ENCODE assay signal across 1 cellular context in the genomic region with DNA sequence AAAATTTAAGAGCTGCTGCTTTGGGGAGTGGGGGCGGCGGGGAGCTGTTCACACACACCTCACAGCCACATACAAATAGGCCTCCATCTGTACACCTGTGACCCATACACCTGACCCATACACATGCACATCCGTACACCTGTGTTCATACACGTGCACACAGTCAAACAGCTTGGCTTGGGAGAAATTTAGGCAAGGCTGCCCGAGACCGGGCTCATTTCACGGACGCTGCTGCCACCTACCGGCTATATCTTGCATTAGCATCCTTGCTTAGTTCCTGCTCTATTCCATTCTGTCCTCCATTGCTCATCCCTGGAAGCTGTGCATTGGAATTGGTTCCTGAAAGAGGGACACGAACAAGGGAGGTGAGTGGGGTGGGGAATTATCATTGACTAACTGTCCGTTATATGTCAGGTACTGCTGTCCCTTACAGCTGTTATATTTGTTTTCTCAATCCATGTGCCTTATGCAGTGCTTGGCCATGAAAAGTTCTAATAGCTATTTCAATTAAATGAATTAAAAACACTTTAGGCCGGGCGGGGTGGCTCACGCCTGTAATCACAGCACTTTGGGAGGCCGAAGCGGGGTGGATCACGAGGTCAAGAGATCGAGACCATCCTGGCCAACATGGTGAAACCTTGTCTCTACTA.
A peak's percentile ranks its signal among the peaks of the same experiment; 100 is the strongest.
TF ChIP-seq lines count a peak whose summit lies in the region.

No MANE protein-coding gene starts in this region.

TF ChIP-seq in HepG2, 621 proteins besides CTCF, POLR2A, EP300 and RAD21 (continued from another document and continues in another):
- TF ChIP-seq ZBTB14 (CRISPR knock-in tag; IDR thresholded peaks at IDR 0.05) (no peak), HNRNPLL (IDR thresholded peaks at IDR 0.05; ENCODE audit: low read depth, low read length, poor library complexity, severe bottlenecking) (no peak), PATZ1 (CRISPR knock-in tag; IDR thresholded peaks at IDR 0.05) (no peak), KLF15 (CRISPR knock-in tag; IDR thresholded peaks at IDR 0.05; ENCODE audit: borderline replicate concordance) (no peak), HIVEP1 (CRISPR knock-in tag; IDR thresholded peaks at IDR 0.05) (no peak), HDAC6 (IDR thresholded peaks at IDR 0.05; ENCODE audit: low read depth, low read length) (no peak), IRF2 (CRISPR knock-in tag; IDR thresholded peaks at IDR 0.05) (peak; percentile 59; the same call in 1 of the 2 replicates), TBP (CRISPR knock-in tag; IDR thresholded peaks at IDR 0.05) (no peak), XBP1 (CRISPR knock-in tag; IDR thresholded peaks at IDR 0.05) (no peak), ZUFSP (CRISPR knock-in tag; IDR thresholded peaks at IDR 0.05; ENCODE audit: borderline replicate concordance) (no peak), GATAD1 (CRISPR knock-in tag; IDR thresholded peaks at IDR 0.05) (0 out of 2 replicates have a peak, but pooled peaks have one; percentile 27), ZNF367 (CRISPR knock-in tag; IDR thresholded peaks at IDR 0.05; ENCODE audit: borderline replicate concordance) (no peak), KLF6 (CRISPR knock-in tag; IDR thresholded peaks at IDR 0.05) (no peak), TRIM22 (IDR thresholded peaks at IDR 0.05) (no peak), SMC3 (IDR thresholded peaks at IDR 0.05; ENCODE audit: low read length) (peak; percentile 89), ZNF709 (CRISPR knock-in tag; IDR thresholded peaks at IDR 0.05) (no peak)
- TF ChIP-seq, protein P1, sequence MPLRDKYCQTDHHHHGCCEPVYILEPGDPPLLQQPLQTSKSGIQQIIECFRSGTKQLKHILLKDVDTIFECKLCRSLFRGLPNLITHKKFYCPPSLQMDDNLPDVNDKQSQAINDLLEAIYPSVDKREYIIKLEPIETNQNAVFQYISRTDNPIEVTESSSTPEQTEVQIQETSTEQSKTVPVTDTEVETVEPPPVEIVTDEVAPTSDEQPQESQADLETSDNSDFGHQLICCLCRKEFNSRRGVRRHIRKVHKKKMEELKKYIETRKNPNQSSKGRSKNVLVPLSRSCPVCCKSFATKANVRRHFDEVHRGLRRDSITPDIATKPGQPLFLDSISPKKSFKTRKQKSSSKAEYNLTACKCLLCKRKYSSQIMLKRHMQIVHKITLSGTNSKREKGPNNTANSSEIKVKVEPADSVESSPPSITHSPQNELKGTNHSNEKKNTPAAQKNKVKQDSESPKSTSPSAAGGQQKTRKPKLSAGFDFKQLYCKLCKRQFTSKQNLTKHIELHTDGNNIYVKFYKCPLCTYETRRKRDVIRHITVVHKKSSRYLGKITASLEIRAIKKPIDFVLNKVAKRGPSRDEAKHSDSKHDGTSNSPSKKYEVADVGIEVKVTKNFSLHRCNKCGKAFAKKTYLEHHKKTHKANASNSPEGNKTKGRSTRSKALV (CRISPR knock-in tag; IDR thresholded peaks at IDR 0.05): no peak
- TF ChIP-seq, protein P2, sequence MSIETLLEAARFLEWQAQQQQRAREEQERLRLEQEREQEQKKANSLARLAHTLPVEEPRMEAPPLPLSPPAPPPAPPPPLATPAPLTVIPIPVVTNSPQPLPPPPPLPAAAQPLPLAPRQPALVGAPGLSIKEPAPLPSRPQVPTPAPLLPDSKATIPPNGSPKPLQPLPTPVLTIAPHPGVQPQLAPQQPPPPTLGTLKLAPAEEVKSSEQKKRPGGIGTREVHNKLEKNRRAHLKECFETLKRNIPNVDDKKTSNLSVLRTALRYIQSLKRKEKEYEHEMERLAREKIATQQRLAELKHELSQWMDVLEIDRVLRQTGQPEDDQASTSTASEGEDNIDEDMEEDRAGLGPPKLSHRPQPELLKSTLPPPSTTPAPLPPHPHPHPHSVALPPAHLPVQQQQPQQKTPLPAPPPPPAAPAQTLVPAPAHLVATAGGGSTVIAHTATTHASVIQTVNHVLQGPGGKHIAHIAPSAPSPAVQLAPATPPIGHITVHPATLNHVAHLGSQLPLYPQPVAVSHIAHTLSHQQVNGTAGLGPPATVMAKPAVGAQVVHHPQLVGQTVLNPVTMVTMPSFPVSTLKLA (IDR thresholded peaks at IDR 0.05): no peak
- TF ChIP-seq, protein P3, sequence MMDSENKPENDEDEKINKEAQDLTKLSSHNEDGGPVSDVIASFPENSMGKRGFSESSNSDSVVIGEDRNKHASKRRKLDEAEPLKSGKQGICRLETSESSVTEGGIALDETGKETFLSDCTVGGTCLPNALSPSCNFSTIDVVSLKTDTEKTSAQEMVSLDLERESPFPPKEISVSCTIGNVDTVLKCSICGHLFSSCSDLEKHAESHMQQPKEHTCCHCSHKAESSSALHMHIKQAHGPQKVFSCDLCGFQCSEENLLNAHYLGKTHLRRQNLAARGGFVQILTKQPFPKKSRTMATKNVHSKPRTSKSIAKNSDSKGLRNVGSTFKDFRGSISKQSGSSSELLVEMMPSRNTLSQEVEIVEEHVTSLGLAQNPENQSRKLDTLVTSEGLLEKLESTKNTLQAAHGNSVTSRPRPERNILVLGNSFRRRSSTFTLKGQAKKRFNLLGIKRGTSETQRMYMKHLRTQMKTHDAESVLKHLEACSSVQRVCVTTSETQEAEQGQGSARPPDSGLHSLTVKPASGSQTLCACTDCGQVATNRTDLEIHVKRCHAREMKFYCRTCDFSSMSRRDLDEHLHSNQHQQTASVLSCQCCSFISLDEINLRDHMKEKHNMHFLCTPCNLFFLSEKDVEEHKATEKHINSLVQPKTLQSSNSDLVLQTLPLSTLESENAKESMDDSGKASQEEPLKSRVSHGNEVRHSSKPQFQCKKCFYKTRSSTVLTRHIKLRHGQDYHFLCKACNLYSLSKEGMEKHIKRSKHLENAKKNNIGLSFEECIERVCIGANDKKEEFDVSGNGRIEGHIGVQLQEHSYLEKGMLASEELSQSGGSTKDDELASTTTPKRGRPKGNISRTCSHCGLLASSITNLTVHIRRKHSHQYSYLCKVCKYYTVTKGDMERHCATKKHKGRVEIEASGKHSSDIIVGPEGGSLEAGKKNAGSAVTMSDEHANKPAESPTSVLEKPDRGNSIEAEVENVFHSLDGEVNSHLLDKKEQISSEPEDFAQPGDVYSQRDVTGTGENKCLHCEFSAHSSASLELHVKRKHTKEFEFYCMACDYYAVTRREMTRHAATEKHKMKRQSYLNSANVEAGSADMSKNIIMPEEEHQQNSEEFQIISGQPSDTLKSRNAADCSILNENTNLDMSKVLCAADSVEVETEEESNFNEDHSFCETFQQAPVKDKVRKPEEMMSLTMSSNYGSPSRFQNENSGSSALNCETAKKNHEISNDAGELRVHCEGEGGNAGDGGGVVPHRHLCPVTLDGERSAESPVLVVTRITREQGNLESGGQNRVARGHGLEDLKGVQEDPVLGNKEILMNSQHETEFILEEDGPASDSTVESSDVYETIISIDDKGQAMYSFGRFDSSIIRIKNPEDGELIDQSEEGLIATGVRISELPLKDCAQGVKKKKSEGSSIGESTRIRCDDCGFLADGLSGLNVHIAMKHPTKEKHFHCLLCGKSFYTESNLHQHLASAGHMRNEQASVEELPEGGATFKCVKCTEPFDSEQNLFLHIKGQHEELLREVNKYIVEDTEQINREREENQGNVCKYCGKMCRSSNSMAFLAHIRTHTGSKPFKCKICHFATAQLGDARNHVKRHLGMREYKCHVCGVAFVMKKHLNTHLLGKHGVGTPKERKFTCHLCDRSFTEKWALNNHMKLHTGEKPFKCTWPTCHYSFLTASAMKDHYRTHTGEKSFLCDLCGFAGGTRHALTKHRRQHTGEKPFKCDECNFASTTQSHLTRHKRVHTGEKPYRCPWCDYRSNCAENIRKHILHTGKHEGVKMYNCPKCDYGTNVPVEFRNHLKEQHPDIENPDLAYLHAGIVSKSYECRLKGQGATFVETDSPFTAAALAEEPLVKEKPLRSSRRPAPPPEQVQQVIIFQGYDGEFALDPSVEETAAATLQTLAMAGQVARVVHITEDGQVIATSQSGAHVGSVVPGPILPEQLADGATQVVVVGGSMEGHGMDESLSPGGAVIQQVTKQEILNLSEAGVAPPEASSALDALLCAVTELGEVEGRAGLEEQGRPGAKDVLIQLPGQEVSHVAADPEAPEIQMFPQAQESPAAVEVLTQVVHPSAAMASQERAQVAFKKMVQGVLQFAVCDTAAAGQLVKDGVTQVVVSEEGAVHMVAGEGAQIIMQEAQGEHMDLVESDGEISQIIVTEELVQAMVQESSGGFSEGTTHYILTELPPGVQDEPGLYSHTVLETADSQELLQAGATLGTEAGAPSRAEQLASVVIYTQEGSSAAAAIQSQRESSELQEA (CRISPR knock-in tag; IDR thresholded peaks at IDR 0.05; ENCODE audit: not compliant biosample characterization): no peak
- TF ChIP-seq, protein P4, sequence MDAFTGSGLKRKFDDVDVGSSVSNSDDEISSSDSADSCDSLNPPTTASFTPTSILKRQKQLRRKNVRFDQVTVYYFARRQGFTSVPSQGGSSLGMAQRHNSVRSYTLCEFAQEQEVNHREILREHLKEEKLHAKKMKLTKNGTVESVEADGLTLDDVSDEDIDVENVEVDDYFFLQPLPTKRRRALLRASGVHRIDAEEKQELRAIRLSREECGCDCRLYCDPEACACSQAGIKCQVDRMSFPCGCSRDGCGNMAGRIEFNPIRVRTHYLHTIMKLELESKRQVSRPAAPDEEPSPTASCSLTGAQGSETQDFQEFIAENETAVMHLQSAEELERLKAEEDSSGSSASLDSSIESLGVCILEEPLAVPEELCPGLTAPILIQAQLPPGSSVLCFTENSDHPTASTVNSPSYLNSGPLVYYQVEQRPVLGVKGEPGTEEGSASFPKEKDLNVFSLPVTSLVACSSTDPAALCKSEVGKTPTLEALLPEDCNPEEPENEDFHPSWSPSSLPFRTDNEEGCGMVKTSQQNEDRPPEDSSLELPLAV (CRISPR knock-in tag; conservative IDR thresholded peaks at IDR 0.05; ENCODE audit: low read depth): no peak
- TF ChIP-seq, protein P5, sequence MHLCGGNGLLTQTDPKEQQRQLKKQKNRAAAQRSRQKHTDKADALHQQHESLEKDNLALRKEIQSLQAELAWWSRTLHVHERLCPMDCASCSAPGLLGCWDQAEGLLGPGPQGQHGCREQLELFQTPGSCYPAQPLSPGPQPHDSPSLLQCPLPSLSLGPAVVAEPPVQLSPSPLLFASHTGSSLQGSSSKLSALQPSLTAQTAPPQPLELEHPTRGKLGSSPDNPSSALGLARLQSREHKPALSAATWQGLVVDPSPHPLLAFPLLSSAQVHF (CRISPR knock-in tag; IDR thresholded peaks at IDR 0.05): no peak
- TF ChIP-seq, protein P6, sequence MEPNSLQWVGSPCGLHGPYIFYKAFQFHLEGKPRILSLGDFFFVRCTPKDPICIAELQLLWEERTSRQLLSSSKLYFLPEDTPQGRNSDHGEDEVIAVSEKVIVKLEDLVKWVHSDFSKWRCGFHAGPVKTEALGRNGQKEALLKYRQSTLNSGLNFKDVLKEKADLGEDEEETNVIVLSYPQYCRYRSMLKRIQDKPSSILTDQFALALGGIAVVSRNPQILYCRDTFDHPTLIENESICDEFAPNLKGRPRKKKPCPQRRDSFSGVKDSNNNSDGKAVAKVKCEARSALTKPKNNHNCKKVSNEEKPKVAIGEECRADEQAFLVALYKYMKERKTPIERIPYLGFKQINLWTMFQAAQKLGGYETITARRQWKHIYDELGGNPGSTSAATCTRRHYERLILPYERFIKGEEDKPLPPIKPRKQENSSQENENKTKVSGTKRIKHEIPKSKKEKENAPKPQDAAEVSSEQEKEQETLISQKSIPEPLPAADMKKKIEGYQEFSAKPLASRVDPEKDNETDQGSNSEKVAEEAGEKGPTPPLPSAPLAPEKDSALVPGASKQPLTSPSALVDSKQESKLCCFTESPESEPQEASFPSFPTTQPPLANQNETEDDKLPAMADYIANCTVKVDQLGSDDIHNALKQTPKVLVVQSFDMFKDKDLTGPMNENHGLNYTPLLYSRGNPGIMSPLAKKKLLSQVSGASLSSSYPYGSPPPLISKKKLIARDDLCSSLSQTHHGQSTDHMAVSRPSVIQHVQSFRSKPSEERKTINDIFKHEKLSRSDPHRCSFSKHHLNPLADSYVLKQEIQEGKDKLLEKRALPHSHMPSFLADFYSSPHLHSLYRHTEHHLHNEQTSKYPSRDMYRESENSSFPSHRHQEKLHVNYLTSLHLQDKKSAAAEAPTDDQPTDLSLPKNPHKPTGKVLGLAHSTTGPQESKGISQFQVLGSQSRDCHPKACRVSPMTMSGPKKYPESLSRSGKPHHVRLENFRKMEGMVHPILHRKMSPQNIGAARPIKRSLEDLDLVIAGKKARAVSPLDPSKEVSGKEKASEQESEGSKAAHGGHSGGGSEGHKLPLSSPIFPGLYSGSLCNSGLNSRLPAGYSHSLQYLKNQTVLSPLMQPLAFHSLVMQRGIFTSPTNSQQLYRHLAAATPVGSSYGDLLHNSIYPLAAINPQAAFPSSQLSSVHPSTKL (CRISPR knock-in tag; IDR thresholded peaks at IDR 0.05): 0 out of 2 replicates have a peak, but pooled peaks have one; percentile 17
